ENCODE assay signal across 22 cellular contexts in genomic region chr10:62639139-62639538, GRCh38.
DNase-seq lines count a peak whose midpoint lies in the region; ATAC-seq, FAIRE-seq and TF ChIP-seq lines count a peak whose summit lies in the region.
"Had no signal": no experiment of that assay in that cellular context is flagged by ENCODE, and none has a peak within 500 bp of the region (broad histone marks: within the 10 kb centered on the region; RNA-seq: fewer than 3 reads in every experiment).

No MANE protein-coding gene starts in this region.

- no peaks in the 10 kb centered on the region for H3K36me3 Mint-ChIP-seq in stimulated activated naive CD8-positive, alpha-beta T cell treated with anti-CD3 and anti-CD28 coated beads, Interleukin-15, Interleukin-2, amounts not matched to agents 100 ng/mL and 50 ng/mL, for 24 hours (ENCODE audit: low read depth)
- H3K36me3 Mint-ChIP-seq in T-cell: no peaks in the 10 kb centered on the region
- peaks cover 0 to 5% (median 0%) of the 10 kb centered on the region in 3 donors for H3K36me3 Mint-ChIP-seq in naive thymus-derived CD8-positive, alpha-beta T cell

- H3K27me3 Mint-ChIP-seq in stimulated activated naive CD8-positive, alpha-beta T cell treated with anti-CD3 and anti-CD28 coated beads, Interleukin-15, Interleukin-2, amounts not matched to agents 100 ng/mL and 50 ng/mL, for 24 hours: no peaks in the 10 kb centered on the region
- H3K27me3 Mint-ChIP-seq in T-cell: no peaks in the 10 kb centered on the region
- no peaks in the 10 kb centered on the region for H3K27me3 Mint-ChIP-seq in naive thymus-derived CD8-positive, alpha-beta T cell

- in situ Hi-C loops in ACHN (cut with HindIII; ENCODE audit: low pct_ligation_motif_present, low pct_unique_long_range_greater_than_20kb, low sequenced_read_pairs): no loop called here

- ATAC-seq in stimulated activated naive CD8-positive, alpha-beta T cell treated with anti-CD3 and anti-CD28 coated beads, Interleukin-15, Interleukin-2, amounts not matched to agents 100 U/mL and 50 U/mL, for 24 hours: no peak
- ATAC-seq in T-cell (replicated peaks in 1 of 4): no peak
- no peak for ATAC-seq in naive thymus-derived CD8-positive, alpha-beta T cell
- ATAC-seq: HCT116, Panc1, SK-N-SH treated with all-trans-retinoic acid at 6 μM for 48 hours had no signal

- no peak overlapping the region for H3K4me3 ChIP-seq in lower leg skin (ENCODE audit: low read depth, poor library complexity, severe bottlenecking)

- no peak for TF ChIP-seq CTCF in lower leg skin (IDR thresholded peaks at IDR 0.05)

- H3K4me3 Mint-ChIP-seq in stimulated activated naive CD8-positive, alpha-beta T cell treated with anti-CD3 and anti-CD28 coated beads, Interleukin-15, Interleukin-2, amounts not matched to agents 100 ng/mL and 50 ng/mL, for 24 hours: no peak overlapping the region
- H3K4me3 Mint-ChIP-seq in T-cell: no peak overlapping the region
- H3K4me3 Mint-ChIP-seq in naive thymus-derived CD8-positive, alpha-beta T cell: no peak overlapping the region

- POLR2A ChIA-PET in T-cell (lab: Charles Lee): interaction anchor here (0.6 to 0.7 kb wide), 2 partner anchors 101 to 506 kb away, joined by 3 read pairs; no protein-coding TSS in a partner anchor
- POLR2A ChIA-PET in naive thymus-derived CD8-positive, alpha-beta T cell (lab: Charles Lee): interaction anchor here (0.8 to 2.9 kb wide), 3 partner anchors 142 to 178 kb away, joined by 3 to 31 read pairs (median 3); partner anchors contain the start of gene ADO

- H3K9me3 Mint-ChIP-seq in stimulated activated naive CD8-positive, alpha-beta T cell treated with anti-CD3 and anti-CD28 coated beads, Interleukin-15, Interleukin-2, amounts not matched to agents 100 ng/mL and 50 ng/mL, for 24 hours: no peaks in the 10 kb centered on the region
- no peaks in the 10 kb centered on the region for H3K9me3 Mint-ChIP-seq in T-cell
- H3K9me3 Mint-ChIP-seq in naive thymus-derived CD8-positive, alpha-beta T cell: no peaks in the 10 kb centered on the region

- no peak for FAIRE-seq in GM12891 (lab: Jason Lieb, UNC)
- FAIRE-seq: H1, HTR-8/SVneo had no signal

- H3K4me1 Mint-ChIP-seq in stimulated activated naive CD8-positive, alpha-beta T cell treated with anti-CD3 and anti-CD28 coated beads, Interleukin-15, Interleukin-2, amounts not matched to agents 100 ng/mL and 50 ng/mL, for 24 hours (ENCODE audit: low read depth): peaks cover 14% of the 10 kb centered on the region
- peaks cover 0 to 12% (median under 1%) of the 10 kb centered on the region in 3 donors for H3K4me1 Mint-ChIP-seq in T-cell
- peaks cover 0 to 9% (median 3%) of the 10 kb centered on the region in 4 donors for H3K4me1 Mint-ChIP-seq in naive thymus-derived CD8-positive, alpha-beta T cell

- intact Hi-C loops in lower leg skin (cut with DNase I; ENCODE audit: low total_unique reads): no loop called here

- CTCF ChIA-PET in T-cell (lab: Charles Lee): interaction anchor here (0.6 to 2.7 kb wide), 4 partner anchors 9 to 179 kb away, joined by 4 to 57 read pairs (median 6); partner anchors contain the start of gene EGR2 (in 1 of the 2)

- TF ChIP-seq POLR2A in GM12891 (IDR thresholded peaks at IDR 0.05; ENCODE audit: low read depth, low read length) (no peak), lower leg skin (IDR thresholded peaks at IDR 0.05) (no peak)

- WGBS in lower leg skin, 2 donors: 89 to 90% methylated on average over 1 of the region's 1 CpG

- peak overlapping the region; percentile 2 for H3K27ac Mint-ChIP-seq in stimulated activated naive CD8-positive, alpha-beta T cell treated with anti-CD3 and anti-CD28 coated beads, Interleukin-15, Interleukin-2, amounts not matched to agents 100 ng/mL and 50 ng/mL, for 24 hours
- H3K27ac Mint-ChIP-seq in T-cell: peak overlapping the region; percentile 34 to 68
- peak overlapping the region in 3 of 10 donors; percentile 49 to 69 (median 67) for H3K27ac Mint-ChIP-seq in naive thymus-derived CD8-positive, alpha-beta T cell

- no peak for DNase-seq in stimulated activated naive CD8-positive, alpha-beta T cell treated with anti-CD3 and anti-CD28 coated beads, Interleukin-15, Interleukin-2, amounts not matched to agents 100 U/mL and 50 U/mL, for 24 hours
- DNase-seq in GM12891 (ENCODE audit: insufficient read length, low spot score) (no peak), T-cell (no peak), AML-193 (lab: John Stamatoyannopoulos, UW) (no peak), ACHN (no peak), lower leg skin (ENCODE audit: low spot score in 2 of 2) (no peak)
- no peak for DNase-seq in naive thymus-derived CD8-positive, alpha-beta T cell
- DNase-seq: COR-L47; DMS 273 treated with DMSO at 0.1 percent for 48 hours; DMS79 treated with DMSO at 0.1 percent for 48 hours; NCI-H1436 treated with DMSO at 0.1 percent for 48 hours; NCI-H2029; NCI-H2227 treated with DMSO at 0.1 percent for 48 hours; NCI-H510A; NCI-H748 treated with DMSO at 0.1 percent for 48 hours; NK-92 treated with Interleukin-12 subunit alpha and Interleukin-12 subunit beta, amount 100 ng/mL, for 24 hours had no signal

TF ChIP-seq in GM12891, 5 proteins besides CTCF, POLR2A, EP300 and RAD21:
- TF ChIP-seq POLR2AphosphoS5 (IDR thresholded peaks at IDR 0.05; ENCODE audit: low read depth, low read length) (no peak), PAX5 (IDR thresholded peaks at IDR 0.05; ENCODE audit: insufficient read depth, low read length, severe bottlenecking) (no peak), SPI1 (IDR thresholded peaks at IDR 0.05; ENCODE audit: low read depth, low read length) (peak; percentile 58)
